In the genomic region with DNA sequence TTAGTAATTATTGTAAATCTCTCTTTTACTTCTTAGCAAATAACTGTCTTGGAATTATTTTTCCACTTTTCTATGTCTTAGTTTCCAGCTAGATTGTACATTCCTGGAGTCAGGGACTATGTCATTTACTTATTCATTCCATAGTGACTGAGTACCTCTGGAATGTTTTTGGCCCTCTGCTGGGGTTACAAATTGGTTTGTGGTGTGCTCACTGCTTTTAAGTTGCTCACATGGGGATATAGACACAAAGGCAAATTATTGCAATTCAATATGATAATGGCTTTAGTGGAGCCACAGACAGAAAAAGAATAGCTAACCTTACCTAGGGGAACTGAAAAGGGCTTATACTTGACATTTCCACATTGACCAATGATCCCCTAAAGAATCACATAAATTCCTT, we compare ENCODE assay signal across 14 cellular contexts.
DNase-seq lines count a peak whose midpoint lies in the region; ATAC-seq and TF ChIP-seq lines count a peak whose summit lies in the region.
"Had no signal": no experiment of that assay in that cellular context is flagged by ENCODE, and none has a peak within 500 bp of the region (broad histone marks: within the 10 kb centered on the region; RNA-seq: fewer than 3 reads in every experiment).

No MANE protein-coding gene starts in this region.

- TF ChIP-seq POLR2A in tibial nerve (IDR thresholded peaks at IDR 0.05) (no peak), testis (IDR thresholded peaks at IDR 0.05) (no peak)

- no peak overlapping the region for H2AFZ ChIP-seq in fibroblast of lung (ENCODE audit: low read length)

- H3K4me2 ChIP-seq in fibroblast of lung (ENCODE audit: extremely low read depth, insufficient read depth, low read length) = peak overlapping the region; percentile 46

- H3K79me2 ChIP-seq in fibroblast of lung (ENCODE audit: control insufficient read depth, insufficient read depth, low read length) = no peaks in the 10 kb centered on the region

- H3K27me3 ChIP-seq in fibroblast of lung (ENCODE audit: control insufficient read depth, insufficient read depth, low read length) (no peaks in the 10 kb centered on the region), tibial nerve (no peaks in the 10 kb centered on the region), testis (no peaks in the 10 kb centered on the region)

- H3K27ac ChIP-seq in RWPE1 (no peak overlapping the region), fibroblast of lung (ENCODE audit: insufficient read depth, low read length) (peak overlapping the region; percentile 44), tibial nerve (no peak overlapping the region), testis (no peak overlapping the region)

- no peak overlapping the region for H3K9ac ChIP-seq in fibroblast of lung (ENCODE audit: insufficient read depth, low read length)

- intact Hi-C loops in testis (cut with DNase I; ENCODE audit: low total_unique reads) = no loop called here

- H3K4me1 ChIP-seq in fibroblast of lung (ENCODE audit: control insufficient read depth, extremely low read depth, insufficient read depth, low read length) = peaks cover 10% of the 10 kb centered on the region
- peaks cover 0 to 5% (median 0%) of the 10 kb centered on the region in 4 donors for H3K4me1 ChIP-seq in tibial nerve
- no peaks in the 10 kb centered on the region for H3K4me1 ChIP-seq in testis

- TF ChIP-seq EP300 in tibial nerve (IDR thresholded peaks at IDR 0.05) = no peak

- no peak for ATAC-seq in HG03280 (IDR thresholded peaks at IDR 0.05; ENCODE audit: unreplicated experiment)
- ATAC-seq: left lobe of liver had no signal

- TF ChIP-seq CTCF in RWPE1 (conservative IDR thresholded peaks at IDR 0.05; ENCODE audit: low read depth) (no peak), fibroblast of lung (conservative IDR thresholded peaks at IDR 0.05 in 1 of 2, IDR thresholded peaks at IDR 0.05 in 1 of 2; ENCODE audit: low read depth in 1 of 2, low read length in 2 of 2) (peak in 1 of 2 donors; percentile 4), retinal pigment epithelial cell (conservative IDR thresholded peaks at IDR 0.05; ENCODE audit: low read depth, low read length) (no peak), tibial nerve (IDR thresholded peaks at IDR 0.05) (no peak), testis (IDR thresholded peaks at IDR 0.05) (no peak)

- DNase-seq in GM04504 (ENCODE audit: low read depth) (peak; percentile 87), RWPE1 (ENCODE audit: low spot score) (peak; percentile 78), fibroblast of lung (ENCODE audit: low read depth in 2 of 2) (peak; percentile 86 to 98), retinal pigment epithelial cell (ENCODE audit: low read depth) (peak; percentile 68), tibial nerve (ENCODE audit: low spot score in 2 of 2) (no peak), NCI-H128 (lab: John Stamatoyannopoulos, UW; ENCODE audit: unreplicated experiment) (no peak), testis (no peak)
- DNase-seq: activated CD4-positive, alpha-beta T cell treated with anti-CD3 and anti-CD28 coated beads for 1 hour; activated gamma-delta T cell; effector memory CD4-positive, alpha-beta T cell; NCI-H187; RPMI8226 had no signal

- no peak overlapping the region for H3K4me3 ChIP-seq in fibroblast of lung (replicated peaks in 1 of 4; ENCODE audit: control extremely low read depth in 1 of 4, insufficient read depth in 1 of 4, low read depth in 3 of 4, low read length in 4 of 4)
- H3K4me3 ChIP-seq in retinal pigment epithelial cell (ENCODE audit: low read length) = no peak overlapping the region
- H3K4me3 ChIP-seq in tibial nerve = no peak overlapping the region
- no peak overlapping the region for H3K4me3 ChIP-seq in testis

- POLR2A ChIA-PET in RWPE1 (lab: Yijun Ruan, JAX; ENCODE audit: low non-redundant PET) = no interaction called here

- no peaks in the 10 kb centered on the region for H4K20me1 ChIP-seq in fibroblast of lung (ENCODE audit: control insufficient read depth, extremely low read depth, insufficient read depth, low read length)

- CTCF ChIA-PET in RWPE1 (lab: Yijun Ruan, JAX) = no interaction called here

- H3K9me3 ChIP-seq in fibroblast of lung (ENCODE audit: control insufficient read depth, insufficient read depth, low read depth, low read length) = no peaks in the 10 kb centered on the region
- peaks cover 0 to 2% (median 0%) of the 10 kb centered on the region in 4 donors for H3K9me3 ChIP-seq in tibial nerve
- no peaks in the 10 kb centered on the region for H3K9me3 ChIP-seq in testis

- no peaks in the 10 kb centered on the region for H3K36me3 ChIP-seq in fibroblast of lung (ENCODE audit: control insufficient read depth, insufficient read depth, low read length)
- no peaks in the 10 kb centered on the region for H3K36me3 ChIP-seq in tibial nerve
- H3K36me3 ChIP-seq in testis (ENCODE audit: low read depth, missing control alignments) = no peaks in the 10 kb centered on the region

Comparison
In these comparisons a context has a peak if more than half of its experiments do, and no peak if none do; other contexts are left out.
1. DNase-seq: peak in GM04504 (single experiment), RWPE1 (single experiment), fibroblast of lung (2 of 2) and retinal pigment epithelial cell (single experiment); none in tibial nerve (0 of 2), NCI-H128 (single experiment) and testis (single experiment).